Comparison of ENCODE assay signal across 8 cellular contexts in the genomic region with DNA sequence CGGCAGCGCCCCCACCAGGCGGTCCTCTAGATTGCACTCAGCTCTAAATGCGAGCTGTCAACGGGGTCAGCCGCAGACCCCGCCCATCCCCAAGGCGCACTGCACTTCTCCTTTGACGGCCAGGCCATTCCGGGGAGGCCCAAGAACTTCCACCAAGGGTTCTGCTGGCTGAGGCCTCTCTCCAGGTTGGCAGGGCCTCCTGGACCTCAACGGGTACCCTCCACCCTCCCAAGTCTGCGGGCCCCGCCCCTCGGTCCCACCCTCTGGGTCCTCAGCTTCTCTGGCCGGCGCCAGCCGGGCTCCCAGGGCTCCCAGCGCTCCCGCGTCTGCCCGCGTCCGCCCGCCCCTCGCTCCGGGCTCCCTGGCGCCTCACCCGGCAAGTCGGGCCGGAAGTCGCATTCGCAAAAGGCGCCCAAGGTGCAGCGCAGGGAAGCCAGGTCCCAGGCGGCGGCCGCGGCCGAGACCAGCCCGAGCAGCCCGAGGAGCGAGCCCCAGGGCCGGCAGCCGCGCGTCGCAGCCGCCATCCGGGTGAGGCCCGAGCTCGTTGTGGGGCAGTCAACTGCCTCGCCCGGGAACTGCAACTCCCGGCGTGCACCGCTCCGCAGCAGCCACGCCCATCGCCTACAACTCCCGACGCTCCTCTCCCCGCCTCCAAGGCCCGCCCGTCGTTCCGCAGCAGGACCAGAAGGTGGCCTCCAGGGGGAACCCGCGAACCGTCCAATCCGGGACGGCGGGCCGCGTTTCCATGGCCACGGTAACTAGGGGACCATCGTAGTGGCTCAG. TPM values are rescaled to one million over a fixed set of nuclear protein-coding genes. Genes with fewer than 3 reads are reported as not detected.
DNase-seq lines count a peak whose midpoint lies in the region; ATAC-seq and TF ChIP-seq lines count a peak whose summit lies in the region.

A gene (minus strand): TSS at position 548 of the 783 bp plus-strand sequence. CDS start 24 bp downstream, at position 524.

- peak within 1 kb of the TSS; percentile 79 for H3K4me3 ChIP-seq in BE2C (ENCODE audit: low read depth, low read length)

- peaks cover 4% of the 10 kb centered on the region for H3K4me1 ChIP-seq in BE2C

- H3K9me3 ChIP-seq in BE2C = no peaks in the 10 kb centered on the region

- peak; percentile 91 for TF ChIP-seq CTCF in BE2C (IDR thresholded peaks at IDR 0.05; ENCODE audit: low read depth, low read length)

- no peaks in the 10 kb centered on the region for H3K27me3 ChIP-seq in BE2C

- no peaks in the 10 kb centered on the region for H3K36me3 ChIP-seq in BE2C

- peak; percentile 81 for ATAC-seq in HG03439 (IDR thresholded peaks at IDR 0.05; ENCODE audit: unreplicated experiment)

- DNase-seq in BE2C (peak; percentile 98), NCI-H510A (lab: John Stamatoyannopoulos, UW) (peak; percentile 95), cerebellum (ENCODE audit: low spot score) (peak; percentile 99), kidney glomerular epithelial cell (lab: John Stamatoyannopoulos, UW) (peak; percentile 92)
- DNase-seq in activated CD4-positive, alpha-beta T cell treated with anti-CD3 and anti-CD28 coated beads for 1 hour = peak; percentile 97
- peak; percentile 93 to 95 for DNase-seq in stimulated activated CD4-positive, alpha-beta T cell treated with anti-CD3 and anti-CD28 coated beads, Interleukin-1b, Interleukin-23, amount 100 ng/mL, for 1 hour (ENCODE audit: low read depth in 2 of 2)

- TF ChIP-seq POLR2A in GM19193 (IDR thresholded peaks at IDR 0.05; ENCODE audit: extremely low read depth, insufficient read depth, insufficient read length) = peak; percentile 77

RNA-seq across cellular contexts. Expression of the gene that starts here (rescaled TPM):
- polyA plus RNA-seq in BE2C (2012; ENCODE audit: insufficient read depth, insufficient read length, low read depth) = 33.8 TPM
- 8.3 TPM for total RNA-seq in cerebellum

Comparison
In these comparisons a context has a peak if more than half of its experiments do, and no peak if none do; other contexts are left out.
1. Peak in every context shown above with its lines: DNase-seq, ATAC-seq and H3K4me3 ChIP-seq.